Comparison of ENCODE assay signal across 29 cellular contexts in genomic region chr15:37888356-37888755, GRCh38. TPM values are rescaled to one million over a fixed set of nuclear protein-coding genes. Genes with fewer than 3 reads are reported as not detected.
"Had no signal": no experiment of that assay in that cellular context is flagged by ENCODE, and none has a peak within 500 bp of the region (broad histone marks: within the 10 kb centered on the region; RNA-seq: fewer than 3 reads in every experiment).

No MANE protein-coding gene starts in this region.

- DNase-seq: activated CD4-positive, alpha-beta memory T cell treated with anti-CD3 and anti-CD28 coated beads for 36 hours; activated CD4-positive, alpha-beta T cell treated with anti-CD3 and anti-CD28 coated beads, Interleukin-2, amount 10 ng/mL, durations not matched to agents 7 days and 5 days; activated CD4-positive, CD25-positive, alpha-beta regulatory T cell; activated gamma-delta T cell treated with Interleukin-2 at 50 U/mL for 16 hours; activated naive CD4-positive, alpha-beta T cell treated with anti-CD3 and anti-CD28 coated beads, Interleukin-2, amount 10 ng/mL, durations not matched to agents 7 days and 5 days; activated naive CD8-positive, alpha-beta T cell treated with anti-CD3 and anti-CD28 coated beads for 36 hours; activated T-cell treated with anti-CD3 and anti-CD28 coated beads, Interleukin-2, amount 50 U/mL, for 72 hours; central memory CD4-positive, alpha-beta T cell; Kasumi-1; NCI-H1092; NCI-H1417; NCI-H1694; NCI-H2029; NCI-H2107; NCI-H2171 treated with DMSO at 0.1 percent for 48 hours; NCI-H226; NCI-H526 treated with DMSO at 0.1 percent for 48 hours; NK-92 treated with Interleukin-12 subunit alpha and Interleukin-12 subunit beta, amount 100 ng/mL, for 24 hours; OCI-M1; SHP77 treated with DMSO at 0.1 percent for 48 hours; T-helper 9 cell had no signal

- H3K27ac ChIP-seq: VCaP had no signal

- ATAC-seq: activated T-cell treated with anti-CD3 and anti-CD28 coated beads, Interleukin-2, amount 50 U/mL, for 72 hours; Panc1 had no signal

RNA-seq across cellular contexts. Expression of gene TMCO5A, which starts 46.1 kb away (rescaled TPM):
- total RNA-seq: activated CD4-positive, alpha-beta memory T cell treated with anti-CD3 and anti-CD28 coated beads for 36 hours; activated CD4-positive, alpha-beta T cell treated with anti-CD3 and anti-CD28 coated beads, Interleukin-2, amount 10 ng/mL, durations not matched to agents 7 days and 5 days; activated CD8-positive, alpha-beta memory T cell treated with anti-CD3 and anti-CD28 coated beads for 36 hours; activated naive CD8-positive, alpha-beta T cell treated with anti-CD3 and anti-CD28 coated beads for 36 hours; activated T-cell treated with anti-CD3 and anti-CD28 coated beads, Interleukin-2, amount 50 U/mL, for 72 hours; activated T-helper 2 cell treated with anti-CD3 and anti-CD28 coated beads, Interferon-gamma antibody, Interleukin-2, Interleukin-4, amounts not matched to agents 10 μg/mL and 5 μg/mL and 100 μg/mL, durations not matched to agents 14 hours and 24 hours and 36 hours; bronchial epithelial cell; chondrocyte; NCI-H460; SK-MEL-5 had no signal
